Comparison of ENCODE assay signal across 29 cellular contexts in genomic region chr5:61263072-61263471, GRCh38.
DNase-seq lines count a peak whose midpoint lies in the region; ATAC-seq, FAIRE-seq and TF ChIP-seq lines count a peak whose summit lies in the region.
"Had no signal": no experiment of that assay in that cellular context is flagged by ENCODE, and none has a peak within 500 bp of the region (broad histone marks: within the 10 kb centered on the region; RNA-seq: fewer than 3 reads in every experiment).

No MANE protein-coding gene starts in this region.

- TF ChIP-seq CTCF in OCI-LY3 (IDR thresholded peaks at IDR 0.05; ENCODE audit: low read depth, low read length) (no peak), osteocyte (IDR thresholded peaks at IDR 0.05) (no peak)

- H3K4me1 Mint-ChIP-seq in osteocyte (ENCODE audit: unreplicated experiment): no peaks in the 10 kb centered on the region
- H3K4me1 Mint-ChIP-seq in naive thymus-derived CD4-positive, alpha-beta T cell: peaks cover 0 to 8% (median 5%) of the 10 kb centered on the region in 7 donors
- H3K4me1 Mint-ChIP-seq: B cell; CD8-positive, alpha-beta memory T cell; central memory CD8-positive, alpha-beta T cell had no signal

- H3K27me3 ChIP-seq in OCI-LY3 (ENCODE audit: low read depth, low read length): no peaks in the 10 kb centered on the region
- H3K27me3 ChIP-seq in naive thymus-derived CD4-positive, alpha-beta T cell (ENCODE audit: control insufficient read depth in 2 of 2, insufficient read depth in 2 of 2, low read length in 2 of 2): no peaks in the 10 kb centered on the region
- H3K27me3 ChIP-seq: gastroesophageal sphincter, MG63 had no signal

- H3K9me3 ChIP-seq in OCI-LY3 (ENCODE audit: insufficient read depth, low read length): no peaks in the 10 kb centered on the region
- no peaks in the 10 kb centered on the region for H3K9me3 ChIP-seq in naive thymus-derived CD4-positive, alpha-beta T cell (ENCODE audit: control insufficient read depth in 2 of 3, low read length in 3 of 3)
- H3K9me3 ChIP-seq: gastroesophageal sphincter, MG63 had no signal

- no peak for ATAC-seq in naive thymus-derived CD4-positive, alpha-beta T cell
- ATAC-seq: gastroesophageal sphincter, left colon had no signal

- intact Hi-C loops in naive thymus-derived CD4-positive, alpha-beta T cell (cut with micrococcal nuclease): no loop called here

- peak overlapping the region; percentile 53 for H3K4me3 ChIP-seq in OCI-LY3 (ENCODE audit: low read length)
- no peak overlapping the region for H3K4me3 ChIP-seq in naive thymus-derived CD4-positive, alpha-beta T cell (ENCODE audit: low read length)
- H3K4me3 ChIP-seq: gastroesophageal sphincter, MG63, PC-9 had no signal

- peak overlapping the region; percentile 86 for H2AFZ ChIP-seq in OCI-LY3 (ENCODE audit: low read depth, low read length)
- H2AFZ ChIP-seq: PC-9 had no signal

- CTCF ChIA-PET in naive thymus-derived CD4-positive, alpha-beta T cell (lab: Charles Lee): no interaction called here

- H4K20me1 ChIP-seq in OCI-LY3 (ENCODE audit: insufficient read depth, low read length): no peaks in the 10 kb centered on the region

- no peaks in the 10 kb centered on the region for H3K27me3 Mint-ChIP-seq in osteocyte (ENCODE audit: unreplicated experiment)
- H3K27me3 Mint-ChIP-seq in naive thymus-derived CD4-positive, alpha-beta T cell: peaks cover 0 to 9% (median 0%) of the 10 kb centered on the region in 5 donors

- no peak overlapping the region for H3K9ac ChIP-seq in OCI-LY3 (ENCODE audit: low read length)

- peak overlapping the region; percentile 31 for H3K27ac Mint-ChIP-seq in osteocyte (ENCODE audit: unreplicated experiment)
- no peak overlapping the region for H3K27ac Mint-ChIP-seq in naive thymus-derived CD4-positive, alpha-beta T cell
- H3K27ac Mint-ChIP-seq: activated CD4-positive, alpha-beta T cell treated with anti-CD3 and anti-CD28 coated beads, Interleukin-2, amount 10 ng/mL, durations not matched to agents 24 days and 14 days; activated T-cell treated with anti-CD3 and anti-CD28 coated beads, Interleukin-2, amount 50 U/mL, for 24 hours; B cell; CD8-positive, alpha-beta memory T cell; H9; stimulated activated naive CD8-positive, alpha-beta T cell treated with anti-CD3 and anti-CD28 coated beads, Interleukin-15, Interleukin-2, amounts not matched to agents 100 ng/mL and 50 ng/mL, for 24 hours had no signal

- no peak for TF ChIP-seq POLR2A in GM12892 (IDR thresholded peaks at IDR 0.05; ENCODE audit: low read depth, low read length)

- H3K36me3 ChIP-seq in OCI-LY3 (replicated peaks; ENCODE audit: low read depth, low read length): no peaks in the 10 kb centered on the region
- no peaks in the 10 kb centered on the region for H3K36me3 ChIP-seq in naive thymus-derived CD4-positive, alpha-beta T cell (ENCODE audit: control insufficient read depth in 2 of 3, insufficient read depth in 3 of 3, low read length in 3 of 3)
- H3K36me3 ChIP-seq: gastroesophageal sphincter, MG63 had no signal

- no peak overlapping the region for H3K27ac ChIP-seq in OCI-LY3 (ENCODE audit: low read length)
- H3K27ac ChIP-seq in naive thymus-derived CD4-positive, alpha-beta T cell (ENCODE audit: low read depth, low read length): no peak overlapping the region
- H3K27ac ChIP-seq: PC-9, VCaP had no signal

- no peaks in the 10 kb centered on the region for H3K36me3 Mint-ChIP-seq in osteocyte (ENCODE audit: unreplicated experiment)
- H3K36me3 Mint-ChIP-seq in naive thymus-derived CD4-positive, alpha-beta T cell: peaks cover 0 to 1% (median 0%) of the 10 kb centered on the region in 5 donors
- H3K36me3 Mint-ChIP-seq: CD8-positive, alpha-beta memory T cell had no signal

- H3K4me1 ChIP-seq in OCI-LY3 (ENCODE audit: low read length): peaks cover 23% of the 10 kb centered on the region
- H3K4me1 ChIP-seq in naive thymus-derived CD4-positive, alpha-beta T cell (ENCODE audit: control insufficient read depth in 2 of 2, insufficient read depth in 2 of 2, low read length in 2 of 2): no peaks in the 10 kb centered on the region
- H3K4me1 ChIP-seq: gastroesophageal sphincter had no signal

- DNase-seq in DMS53 (lab: John Stamatoyannopoulos, UW) (peak; percentile 61), GM12892 (ENCODE audit: insufficient read length) (no peak), osteocyte (ENCODE audit: extremely low spot score, unreplicated experiment) (no peak), COLO829 (ENCODE audit: low spot score) (no peak)
- DNase-seq in activated effector memory CD4-positive, alpha-beta T cell treated with Interleukin-2 at 50 U/mL for 16 hours: no peak
- no peak for DNase-seq in naive thymus-derived CD4-positive, alpha-beta T cell
- DNase-seq: activated CD4-positive, alpha-beta T cell treated with anti-CD3 and anti-CD28 coated beads, Interleukin-2, amount 10 ng/mL, durations not matched to agents 24 days and 14 days; activated naive CD4-positive, alpha-beta T cell treated with Interleukin-2 at 50 U/mL for 16 hours; activated T-cell treated with anti-CD3 and anti-CD28 coated beads, Interleukin-2, amount 50 U/mL, for 24 hours; CD8-positive, alpha-beta memory T cell; DMS153; GDM1; H9; hippocampal formation; left colon; mesendoderm; MG63; NCI-H2029 treated with DMSO at 0.1 percent for 48 hours; NK-92 treated with Interleukin-12 subunit alpha and Interleukin-12 subunit beta, amount 100 ng/mL, for 24 hours; PC-9; T-helper 9 cell had no signal

- FAIRE-seq in GM12892 (lab: Jason Lieb, UNC): peak; percentile 67
- FAIRE-seq: endometrium, HTR-8/SVneo had no signal

- POLR2A ChIA-PET in naive thymus-derived CD4-positive, alpha-beta T cell (lab: Charles Lee): no interaction called here

- H3K4me2 ChIP-seq in OCI-LY3 (ENCODE audit: low read length): peak overlapping the region; percentile 76
- H3K4me2 ChIP-seq: PC-9 had no signal

- no peaks in the 10 kb centered on the region for H3K79me2 ChIP-seq in OCI-LY3 (ENCODE audit: low read length)

- H3K4me3 Mint-ChIP-seq in osteocyte (ENCODE audit: unreplicated experiment): no peak overlapping the region
- no peak overlapping the region for H3K4me3 Mint-ChIP-seq in naive thymus-derived CD4-positive, alpha-beta T cell
- H3K4me3 Mint-ChIP-seq: activated CD4-positive, alpha-beta T cell treated with anti-CD3 and anti-CD28 coated beads, Interleukin-2, amount 10 ng/mL, durations not matched to agents 24 days and 14 days; activated T-cell treated with anti-CD3 and anti-CD28 coated beads, Interleukin-2, amount 50 U/mL, for 24 hours; B cell; CD8-positive, alpha-beta memory T cell; central memory CD8-positive, alpha-beta T cell; H9; stimulated activated naive CD8-positive, alpha-beta T cell treated with anti-CD3 and anti-CD28 coated beads, Interleukin-15, Interleukin-2, amounts not matched to agents 100 ng/mL and 50 ng/mL, for 24 hours had no signal

- H3K9me3 Mint-ChIP-seq in osteocyte (ENCODE audit: unreplicated experiment): peaks cover 4% of the 10 kb centered on the region
- H3K9me3 Mint-ChIP-seq in naive thymus-derived CD4-positive, alpha-beta T cell: peaks cover 0 to 2% (median 0%) of the 10 kb centered on the region in 11 donors
- H3K9me3 Mint-ChIP-seq: activated CD4-positive, alpha-beta T cell treated with anti-CD3 and anti-CD28 coated beads, Interleukin-2, amount 10 ng/mL, durations not matched to agents 24 days and 14 days; activated T-cell treated with anti-CD3 and anti-CD28 coated beads, Interleukin-2, amount 50 U/mL, for 24 hours; central memory CD8-positive, alpha-beta T cell; H9; stimulated activated naive CD8-positive, alpha-beta T cell treated with anti-CD3 and anti-CD28 coated beads, Interleukin-15, Interleukin-2, amounts not matched to agents 100 ng/mL and 50 ng/mL, for 24 hours had no signal
